Comparison of ENCODE assay signal across 21 cellular contexts in the genomic region with DNA sequence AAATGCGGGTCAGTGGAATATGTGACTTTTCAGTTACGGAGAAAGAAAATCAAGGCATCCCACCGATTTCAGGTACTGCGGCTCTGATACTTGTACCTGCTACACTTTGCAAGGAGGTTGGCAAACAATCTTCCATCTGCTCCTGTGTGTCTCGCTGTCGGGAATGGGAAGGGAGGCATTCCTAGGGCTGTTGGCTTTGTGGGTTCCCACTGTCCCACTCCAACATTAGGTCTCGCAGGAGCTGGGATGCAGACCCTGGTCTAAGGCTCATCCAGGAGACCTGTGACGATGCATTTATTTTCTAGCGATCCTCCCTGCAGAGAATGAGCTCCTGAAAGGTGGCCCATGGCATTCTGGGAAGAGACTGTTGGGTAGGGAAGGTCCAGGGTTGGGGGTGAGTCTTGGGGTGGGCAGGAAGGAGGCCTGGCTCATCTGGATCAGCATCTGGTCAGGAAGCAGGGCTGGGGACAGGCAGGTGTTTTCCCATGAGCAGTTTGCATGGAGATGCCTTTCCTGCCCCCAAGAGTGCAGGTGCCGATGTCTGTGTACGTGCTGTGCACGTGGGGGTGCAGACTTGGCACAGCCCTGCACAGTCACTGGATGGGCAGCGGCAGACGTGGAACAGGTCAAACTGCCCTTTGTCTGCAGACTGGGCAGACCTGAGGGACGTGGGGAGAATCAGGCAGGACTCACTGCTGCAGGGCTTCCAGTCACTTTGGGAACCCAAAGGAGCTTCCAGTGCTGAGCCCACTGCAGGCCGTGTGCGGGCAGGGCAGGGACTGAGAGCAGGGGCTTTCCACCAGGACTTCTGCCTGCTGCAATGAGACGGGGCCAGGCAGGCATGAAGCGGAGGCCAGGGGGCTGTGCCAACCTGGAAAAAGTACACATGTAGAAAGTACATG.
"Had no signal": no experiment of that assay in that cellular context is flagged by ENCODE, and none has a peak within 500 bp of the region (broad histone marks: within the 10 kb centered on the region; RNA-seq: fewer than 3 reads in every experiment).

No MANE protein-coding gene starts in this region.

- H3K4me3 ChIP-seq: gastroesophageal sphincter, heart right ventricle, mucosa of descending colon, prostate gland, smooth muscle cell had no signal

- H3K4me2 ChIP-seq: smooth muscle cell had no signal

- H3K27ac Mint-ChIP-seq: activated naive CD8-positive, alpha-beta T cell; activated T-cell treated with anti-CD3 and anti-CD28 coated beads, Interleukin-2, amount 50 U/mL, for 72 hours; memory B cell; naive thymus-derived CD4-positive, alpha-beta T cell had no signal

- H3K36me3 Mint-ChIP-seq: activated naive CD8-positive, alpha-beta T cell; memory B cell; naive thymus-derived CD4-positive, alpha-beta T cell had no signal

- H3K4me3 Mint-ChIP-seq: activated naive CD8-positive, alpha-beta T cell; activated T-cell treated with anti-CD3 and anti-CD28 coated beads, Interleukin-2, amount 50 U/mL, for 72 hours; memory B cell; naive thymus-derived CD4-positive, alpha-beta T cell had no signal

- H3K9me3 Mint-ChIP-seq: activated T-cell treated with anti-CD3 and anti-CD28 coated beads, Interleukin-2, amount 50 U/mL, for 72 hours; memory B cell; naive thymus-derived CD4-positive, alpha-beta T cell had no signal

- H3K4me1 ChIP-seq: gastroesophageal sphincter, heart right ventricle, prostate gland had no signal

- H3K27ac ChIP-seq: gastroesophageal sphincter, heart right ventricle, prostate gland had no signal

- H3K9me3 ChIP-seq: gastroesophageal sphincter, heart right ventricle, mucosa of descending colon, prostate gland had no signal

- H3K4me1 Mint-ChIP-seq: memory B cell; naive thymus-derived CD4-positive, alpha-beta T cell had no signal

- H3K36me3 ChIP-seq: gastroesophageal sphincter, heart right ventricle, prostate gland had no signal

- FAIRE-seq: endometrium had no signal

- DNase-seq: activated CD4-positive, alpha-beta T cell treated with anti-CD3 and anti-CD28 coated beads, Interleukin-2, amount 50 U/mL, for 4 hours; activated CD4-positive, CD25-positive, alpha-beta regulatory T cell treated with anti-CD3 and anti-CD28 coated beads, Interleukin-2, amount 50 U/mL, for 72 hours; activated gamma-delta T cell treated with Interleukin-2 at 50 U/mL for 16 hours; activated T-cell treated with anti-CD3 and anti-CD28 coated beads, Interleukin-2, amount 50 U/mL, for 72 hours; anterior cingulate cortex; heart right ventricle; mucosa of descending colon; nucleus accumbens; right cardiac atrium; stimulated activated CD4-positive, alpha-beta T cell treated with anti-CD3 and anti-CD28 coated beads, Interleukin-4, amount 100 ng/mL, for 4 hours; stimulated activated CD8-positive, alpha-beta memory T cell treated with anti-CD3 and anti-CD28 coated beads, Interleukin-4, amount 100 ng/mL, for 48 hours; stimulated activated naive CD4-positive, alpha-beta T cell treated with Interleukin-2 at 50 U/mL for 16 hours; substantia nigra; trophoblast cell had no signal
